6 cellular contexts compared by ENCODE assay signal in genomic region chr17:44069974-44070454, GRCh38. TPM values are rescaled to one million over a fixed set of nuclear protein-coding genes. Genes with fewer than 3 reads are reported as not detected.
A peak's percentile ranks its signal among the peaks of the same experiment; 100 is the strongest.
DNase-seq lines count a peak whose midpoint lies in the region; ATAC-seq and TF ChIP-seq lines count a peak whose summit lies in the region.

No MANE protein-coding gene starts in this region.

- DNase-seq in GM12864 (ENCODE audit: low read depth) = no peak
- peak; percentile 78 for DNase-seq in NCI-H82 (lab: John Stamatoyannopoulos, UW)
- DNase-seq in esophagus muscularis mucosa (ENCODE audit: extremely low spot score) = no peak
- no peak for DNase-seq in stimulated activated effector memory CD8-positive, alpha-beta T cell treated with anti-CD3 and anti-CD28 coated beads, Interleukin-12 subunit alpha, Interleukin-12 subunit beta, amount 100 ng/mL, for 72 hours (ENCODE audit: low spot score in 2 of 2)
- no peak for DNase-seq in dedifferentiated amniotic fluid mesenchymal stem cell (ENCODE audit: extremely low spot score)
- DNase-seq in left lobe of liver (ENCODE audit: low spot score) = no peak

- peak overlapping the region; percentile 87 to 93 (median 92) for H3K27ac ChIP-seq in esophagus muscularis mucosa (replicated peaks in 1 of 4)

- no peak for TF ChIP-seq POLR2A in esophagus muscularis mucosa (IDR thresholded peaks at IDR 0.05; ENCODE audit: low read depth)

- ATAC-seq in stimulated activated effector memory CD8-positive, alpha-beta T cell treated with anti-CD3 and anti-CD28 coated beads, Interleukin-12 subunit alpha, Interleukin-12 subunit beta, amount 100 ng/mL, for 72 hours = no peak
- ATAC-seq in left lobe of liver = no peak

- 18% methylated on average over 7 of the region's 7 CpGs for WGBS in esophagus muscularis mucosa

- peaks cover 27% of the 10 kb centered on the region for H3K36me3 Mint-ChIP-seq in stimulated activated effector memory CD8-positive, alpha-beta T cell treated with anti-CD3 and anti-CD28 coated beads, Interleukin-12 subunit alpha, Interleukin-12 subunit beta, amount 100 ng/mL, for 72 hours

- H3K4me1 ChIP-seq in esophagus muscularis mucosa = peaks cover 37 to 70% (median 57%) of the 10 kb centered on the region in 4 donors

- intact Hi-C loops in esophagus muscularis mucosa (cut with DNase I) = loop anchor here (5.0 kb wide), 1 partner anchor 42 kb away; no protein-coding TSS in a partner anchor

- H3K4me3 ChIP-seq in GM12864 (ENCODE audit: low read depth, low read length) = peak overlapping the region; percentile 91
- H3K4me3 ChIP-seq in esophagus muscularis mucosa = peak overlapping the region; percentile 67 to 81 (median 72)

- H3K4me3 Mint-ChIP-seq in stimulated activated effector memory CD8-positive, alpha-beta T cell treated with anti-CD3 and anti-CD28 coated beads, Interleukin-12 subunit alpha, Interleukin-12 subunit beta, amount 100 ng/mL, for 72 hours = peak overlapping the region; percentile 85

- H3K27me3 ChIP-seq in esophagus muscularis mucosa = no peaks in the 10 kb centered on the region

- peak overlapping the region; percentile 92 for H3K27ac Mint-ChIP-seq in stimulated activated effector memory CD8-positive, alpha-beta T cell treated with anti-CD3 and anti-CD28 coated beads, Interleukin-12 subunit alpha, Interleukin-12 subunit beta, amount 100 ng/mL, for 72 hours

- H3K4me1 Mint-ChIP-seq in stimulated activated effector memory CD8-positive, alpha-beta T cell treated with anti-CD3 and anti-CD28 coated beads, Interleukin-12 subunit alpha, Interleukin-12 subunit beta, amount 100 ng/mL, for 72 hours = peaks cover 58% of the 10 kb centered on the region

- H3K9me3 ChIP-seq in esophagus muscularis mucosa = no peaks in the 10 kb centered on the region

- H3K36me3 ChIP-seq in esophagus muscularis mucosa = peaks cover 6 to 16% (median 14%) of the 10 kb centered on the region in 4 donors

- H3K9me3 Mint-ChIP-seq in stimulated activated effector memory CD8-positive, alpha-beta T cell treated with anti-CD3 and anti-CD28 coated beads, Interleukin-12 subunit alpha, Interleukin-12 subunit beta, amount 100 ng/mL, for 72 hours = no peaks in the 10 kb centered on the region

- TF ChIP-seq CTCF in GM12864 (IDR thresholded peaks at IDR 0.05; ENCODE audit: low read depth, low read length, missing control alignments) (no peak), esophagus muscularis mucosa (IDR thresholded peaks at IDR 0.05) (no peak)

- no peak for TF ChIP-seq EP300 in esophagus muscularis mucosa (IDR thresholded peaks at IDR 0.05)

RNA-seq across cellular contexts. Expression of gene G6PC3, which starts 0.5 kb away (rescaled TPM):
- 10 to 100 TPM; 23.9 to 37.5 (median 30.7) TPM for total RNA-seq in esophagus muscularis mucosa
- total RNA-seq in left lobe of liver = 8.9 TPM

RNA-seq across cellular contexts. Expression of gene LSM12, which starts 3.5 kb away (rescaled TPM):
- total RNA-seq in esophagus muscularis mucosa (10 to 100 TPM; 37.8 to 59.2 (median 46.0) TPM), left lobe of liver (22.6 TPM)

RNA-seq across cellular contexts. Expression of gene HDAC5, which starts 53.4 kb away (rescaled TPM):
- total RNA-seq in esophagus muscularis mucosa (100 to 1,000 TPM in 3 of 4 donors, 10 to 100 TPM in 1; 75.6 to 237 (median 130) TPM), left lobe of liver (16.8 TPM)

RNA-seq across cellular contexts. Expression of gene TMEM101, which starts 55.3 kb away (rescaled TPM):
- 10 to 100 TPM; 22.9 to 30.7 (median 27.2) TPM for total RNA-seq in esophagus muscularis mucosa
- total RNA-seq in left lobe of liver = 14.4 TPM
